ENCODE assay signal across 7 cellular contexts in the genomic region with DNA sequence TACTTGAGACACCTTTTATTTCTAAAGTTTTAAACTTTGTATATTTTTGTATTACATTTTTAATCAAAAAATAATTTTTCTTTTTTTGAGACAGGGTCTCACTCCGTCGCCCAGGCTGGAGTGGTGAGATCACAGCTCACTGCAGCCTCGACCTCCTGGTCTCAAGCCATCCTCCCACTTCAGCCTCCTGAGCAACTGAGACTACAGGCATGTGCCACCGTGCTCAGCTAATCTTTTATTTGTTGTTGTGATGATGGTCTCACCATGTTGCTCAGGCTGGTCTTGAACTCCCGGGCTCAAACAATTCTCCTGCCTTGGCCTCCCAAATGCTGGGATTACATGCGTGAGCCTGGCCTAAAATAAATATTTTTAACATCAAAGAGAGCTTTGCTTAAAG.
"Had no signal": no experiment of that assay in that cellular context is flagged by ENCODE, and none has a peak within 500 bp of the region (broad histone marks: within the 10 kb centered on the region; RNA-seq: fewer than 3 reads in every experiment).

No MANE protein-coding gene starts in this region.

- H3K27ac Mint-ChIP-seq: GM23338, H9 had no signal

- H3K4me3 ChIP-seq: GM23338, K562 had no signal

- H3K4me3 Mint-ChIP-seq: GM23338, H9 had no signal

- ATAC-seq: GM23338, K562 had no signal

- H3K4me2 ChIP-seq: GM23338 had no signal

- DNase-seq: H9, HCEC 1CT had no signal

- FAIRE-seq: H1, H54, HTR-8/SVneo, K562 had no signal
